In genomic region chr20:329851-330232, GRCh38 we compare ENCODE assay signal across 1 cellular context.
TF ChIP-seq lines count a peak whose summit lies in the region.

No MANE protein-coding gene starts in this region.

TF ChIP-seq in HCT116, 20 proteins besides CTCF, POLR2A, EP300 and RAD21 (continued from another document):
- TF ChIP-seq ZBTB33 (IDR thresholded peaks at IDR 0.05; ENCODE audit: extremely low read depth, insufficient replicate concordance, low read length), result no peak
- no peak for TF ChIP-seq ELF1 (IDR thresholded peaks at IDR 0.05; ENCODE audit: borderline replicate concordance, low read depth)
TF ChIP-seq in HCT116: peak in this region for 0.
